7 cellular contexts compared by ENCODE assay signal in genomic region chrX:113369056-113369455, GRCh38.
"Had no signal": no experiment of that assay in that cellular context is flagged by ENCODE, and none has a peak within 500 bp of the region (broad histone marks: within the 10 kb centered on the region; RNA-seq: fewer than 3 reads in every experiment).

No MANE protein-coding gene starts in this region.

- H3K9ac ChIP-seq: GM23248 had no signal

- FAIRE-seq: HTR-8/SVneo, K562 had no signal

- DNase-seq: GM23248, H7, HCEC 1CT, IMR-90, KG1 had no signal

- H3K27ac ChIP-seq: GM23248 had no signal

- H2AFZ ChIP-seq: GM23248 had no signal

- ATAC-seq: K562 had no signal

- H3K4me3 ChIP-seq: GM23248, K562 had no signal
